ENCODE assay signal across 8 cellular contexts in genomic region chr1:26960625-26960966, GRCh38. TPM values are rescaled to one million over a fixed set of nuclear protein-coding genes. Genes with fewer than 3 reads are reported as not detected.
DNase-seq lines count a peak whose midpoint lies in the region; ATAC-seq and TF ChIP-seq lines count a peak whose summit lies in the region.

No MANE protein-coding gene starts in this region.

- ATAC-seq in Right ventricle myocardium superior (ENCODE audit: poor library complexity), result no peak
- ATAC-seq in GM21528 (IDR thresholded peaks at IDR 0.05; ENCODE audit: low FRiP score, unreplicated experiment), result no peak
- ATAC-seq in GM19328 (IDR thresholded peaks at IDR 0.05; ENCODE audit: unreplicated experiment), result no peak

- H3K4me1 ChIP-seq in right atrium auricular region (peaks cover 0 to 12% of the 10 kb centered on the region in 2 donors), colonic mucosa (peaks cover 6% of the 10 kb centered on the region)

- in situ Hi-C loops in ACHN (cut with HindIII; ENCODE audit: low pct_ligation_motif_present, low pct_unique_long_range_greater_than_20kb, low sequenced_read_pairs), result no loop called here

- peak overlapping the region; percentile 64 for H3K27ac Mint-ChIP-seq in mesothelial cell of epicardium

- no peak overlapping the region for H3K27ac ChIP-seq in right atrium auricular region
- H3K27ac ChIP-seq in colonic mucosa, result no peak overlapping the region

- H3K9ac ChIP-seq in colonic mucosa (ENCODE audit: low read depth in 2 of 2, low read length in 2 of 2), result peak overlapping the region; percentile 50 to 73

- H3K27me3 ChIP-seq in right atrium auricular region, result peaks cover 0 to 16% of the 10 kb centered on the region in 2 donors
- peaks cover 7% of the 10 kb centered on the region for H3K27me3 ChIP-seq in colonic mucosa

- H3K9me3 Mint-ChIP-seq in mesothelial cell of epicardium, result peaks cover 7% of the 10 kb centered on the region

- peaks cover 0 to 11% of the 10 kb centered on the region in 2 donors for H3K9me3 ChIP-seq in right atrium auricular region
- no peaks in the 10 kb centered on the region for H3K9me3 ChIP-seq in colonic mucosa

- H3K4me3 Mint-ChIP-seq in mesothelial cell of epicardium, result peak overlapping the region; percentile 73

- peaks cover 10% of the 10 kb centered on the region for H3K36me3 Mint-ChIP-seq in mesothelial cell of epicardium

- H3K36me3 ChIP-seq in right atrium auricular region, result no peaks in the 10 kb centered on the region
- H3K36me3 ChIP-seq in colonic mucosa, result no peaks in the 10 kb centered on the region

- DNase-seq in right atrium auricular region (ENCODE audit: low spot score) (no peak), Right ventricle myocardium superior (no peak), colonic mucosa (no peak), mesothelial cell of epicardium (ENCODE audit: low spot score in 2 of 2, unreplicated experiment in 2 of 2) (no peak), ACHN (no peak), NCI-H1048 (lab: John Stamatoyannopoulos, UW) (no peak)

- H3K27me3 Mint-ChIP-seq in mesothelial cell of epicardium (ENCODE audit: low read depth), result peaks cover 51% of the 10 kb centered on the region

- intact Hi-C loops in Right ventricle myocardium superior (cut with DNase I) (no loop called here), colonic mucosa (cut with DNase I) (no loop called here)

- peaks cover 7% of the 10 kb centered on the region for H3K4me1 Mint-ChIP-seq in mesothelial cell of epicardium

- TF ChIP-seq CTCF in right atrium auricular region (IDR thresholded peaks at IDR 0.05), result no peak
- TF ChIP-seq CTCF in colonic mucosa (IDR thresholded peaks at IDR 0.05), result no peak
- TF ChIP-seq CTCF in mesothelial cell of epicardium (IDR thresholded peaks at IDR 0.05; ENCODE audit: unreplicated experiment), result no peak

- H3K4me3 ChIP-seq in right atrium auricular region (peak overlapping the region; percentile 43 to 58), colonic mucosa (peak overlapping the region; percentile 90)

RNA-seq across cellular contexts. Expression of gene KDF1, which starts 0.3 kb away (rescaled TPM):
- total RNA-seq in right atrium auricular region (under 1 TPM; 0.26 to 0.86 TPM), Right ventricle myocardium superior (0.35 TPM), colonic mucosa (10 to 100 TPM; 23.2 to 27.3 TPM), mesothelial cell of epicardium (11.9 to 12.9 TPM (median 12.7 TPM) in 3 replicates)

RNA-seq across cellular contexts. Expression of gene TRNP1, which starts 32.9 kb away (rescaled TPM):
- total RNA-seq in right atrium auricular region (100 to 1,000 TPM in 1 of 2 donors, 10 to 100 TPM in 1; 72.5 to 151 TPM), Right ventricle myocardium superior (31.7 TPM), colonic mucosa (1 to 10 TPM; 2.5 to 2.7 TPM), mesothelial cell of epicardium (27.9 to 29.3 TPM (median 28.7 TPM) in 3 replicates)

RNA-seq across cellular contexts. Expression of gene NUDC, which starts 39.1 kb away (rescaled TPM):
- total RNA-seq in right atrium auricular region (10 to 100 TPM; 66.7 to 82.3 TPM), Right ventricle myocardium superior (78.1 TPM), colonic mucosa (10 to 100 TPM; 37.9 to 92.5 TPM), mesothelial cell of epicardium (50.8 to 55.3 TPM (median 54.4 TPM) in 3 replicates)

RNA-seq across cellular contexts. Expression of gene NR0B2, which starts 46.8 kb away (rescaled TPM):
- total RNA-seq in right atrium auricular region (10 to 100 TPM; 10.6 to 19.0 TPM), Right ventricle myocardium superior (5.1 TPM), colonic mucosa (1 to 10 TPM in 1 of 2 donors, under 1 TPM in 1; 0.64 to 1.8 TPM), mesothelial cell of epicardium (not detected in 3 replicates)

RNA-seq across cellular contexts. Expression of gene TENT5B, which starts 52.1 kb away (rescaled TPM):
- total RNA-seq in right atrium auricular region, result 10 to 100 TPM; 31.6 to 34.8 TPM
- total RNA-seq in Right ventricle myocardium superior, result 34.6 TPM
- 1 to 10 TPM; 1.0 to 3.8 TPM for total RNA-seq in colonic mucosa
- 3.3 to 4.3 TPM (median 3.4 TPM) in 3 replicates for total RNA-seq in mesothelial cell of epicardium
